In genomic region chr10:51368943-51369342, GRCh38 we compare ENCODE assay signal across 15 cellular contexts.
DNase-seq lines count a peak whose midpoint lies in the region; ATAC-seq and TF ChIP-seq lines count a peak whose summit lies in the region.
"Had no signal": no experiment of that assay in that cellular context is flagged by ENCODE, and none has a peak within 500 bp of the region (broad histone marks: within the 10 kb centered on the region; RNA-seq: fewer than 3 reads in every experiment).

No MANE protein-coding gene starts in this region.

- no peaks in the 10 kb centered on the region for H4K20me1 ChIP-seq in SK-N-SH (ENCODE audit: insufficient read depth)
- H4K20me1 ChIP-seq in Loucy (ENCODE audit: insufficient read depth, low read length, poor library complexity, severe bottlenecking): no peaks in the 10 kb centered on the region

- DNase-seq in SK-N-SH: no peak
- no peak for DNase-seq in chondrocyte (ENCODE audit: low spot score)
- no peak for DNase-seq in type B pancreatic cell (ENCODE audit: extremely low spot score, unreplicated experiment)
- DNase-seq in activated CD8-positive, alpha-beta memory T cell treated with anti-CD3 and anti-CD28 coated beads, Interleukin-2, amount 50 U/mL, for 48 hours: no peak
- no peak for DNase-seq in NCI-H69 (lab: John Stamatoyannopoulos, UW)
- DNase-seq in naive thymus-derived CD8-positive, alpha-beta T cell: no peak
- DNase-seq: activated B cell treated with CpG ODN at 0.5 μM for 24 hours; activated gamma-delta T cell; CD8-positive, alpha-beta memory T cell; dorsolateral prefrontal cortex; GDM1; naive thymus-derived CD4-positive, alpha-beta T cell; NCI-H2227 treated with DMSO at 0.1 percent for 48 hours had no signal

- H3K36me3 ChIP-seq in SK-N-SH (replicated peaks in 1 of 2; ENCODE audit: control insufficient read depth in 1 of 2, insufficient read depth in 2 of 2, low read length in 1 of 2) (no peaks in the 10 kb centered on the region), Loucy (ENCODE audit: insufficient read depth, low read length) (no peaks in the 10 kb centered on the region)

- H3F3A ChIP-seq in SK-N-SH (replicated peaks; ENCODE audit: insufficient read depth) (no peaks in the 10 kb centered on the region), Loucy (ENCODE audit: low read depth) (no peaks in the 10 kb centered on the region)

- H3K4me1 ChIP-seq in SK-N-SH (ENCODE audit: control insufficient read depth in 1 of 2, insufficient read depth in 2 of 2, low read depth in 1 of 2, low read length in 1 of 2) (no peaks in the 10 kb centered on the region; a peak in 1 of 4 replicates), Loucy (ENCODE audit: insufficient read depth, low read length, poor library complexity, severe bottlenecking) (no peaks in the 10 kb centered on the region)

- H2AFZ ChIP-seq in SK-N-SH (ENCODE audit: low read depth) (no peak overlapping the region), Loucy (ENCODE audit: low read length) (no peak overlapping the region)

- H3K27ac Mint-ChIP-seq in chondrocyte (ENCODE audit: unreplicated experiment) (no peak overlapping the region), type B pancreatic cell (no peak overlapping the region)
- no peak overlapping the region for H3K27ac Mint-ChIP-seq in naive thymus-derived CD8-positive, alpha-beta T cell
- H3K27ac Mint-ChIP-seq: activated B cell treated with CpG ODN at 0.5 μM for 24 hours; CD8-positive, alpha-beta memory T cell; naive thymus-derived CD4-positive, alpha-beta T cell had no signal

- H3K4me3 ChIP-seq in SK-N-SH (ENCODE audit: low read depth in 2 of 2, low read length in 1 of 2) (no peak overlapping the region), Loucy (ENCODE audit: low read length, poor library complexity, severe bottlenecking) (no peak overlapping the region)
- H3K4me3 ChIP-seq: dorsolateral prefrontal cortex had no signal

- POLR2A ChIA-PET in SK-N-SH (lab: Yijun Ruan, JAX): no interaction called here
- POLR2A ChIA-PET in naive thymus-derived CD8-positive, alpha-beta T cell (lab: Charles Lee): no interaction called here

- H3K79me2 ChIP-seq in SK-N-SH (ENCODE audit: insufficient read depth) (no peaks in the 10 kb centered on the region), Loucy (ENCODE audit: insufficient read depth, low read length) (no peaks in the 10 kb centered on the region)

- H3K4me1 Mint-ChIP-seq in chondrocyte (ENCODE audit: low read depth) (peaks cover 29% of the 10 kb centered on the region), type B pancreatic cell (ENCODE audit: unreplicated experiment) (no peaks in the 10 kb centered on the region)
- H3K4me1 Mint-ChIP-seq in naive thymus-derived CD8-positive, alpha-beta T cell: no peaks in the 10 kb centered on the region
- H3K4me1 Mint-ChIP-seq: activated B cell treated with CpG ODN at 0.5 μM for 24 hours; CD8-positive, alpha-beta memory T cell; naive thymus-derived CD4-positive, alpha-beta T cell had no signal

- TF ChIP-seq RAD21 in SK-N-SH (IDR thresholded peaks at IDR 0.05; ENCODE audit: low read length): no peak

- H3K9me3 Mint-ChIP-seq in chondrocyte (ENCODE audit: low read depth) (no peaks in the 10 kb centered on the region), type B pancreatic cell (no peaks in the 10 kb centered on the region)
- H3K9me3 Mint-ChIP-seq in naive thymus-derived CD8-positive, alpha-beta T cell: peaks cover 0 to 3% (median 0%) of the 10 kb centered on the region in 9 donors
- H3K9me3 Mint-ChIP-seq: activated B cell treated with CpG ODN at 0.5 μM for 24 hours; CD8-positive, alpha-beta memory T cell had no signal

- H3K27me3 Mint-ChIP-seq in chondrocyte (ENCODE audit: low read depth) (no peaks in the 10 kb centered on the region), type B pancreatic cell (no peaks in the 10 kb centered on the region)
- peaks cover 0 to 11% (median 3%) of the 10 kb centered on the region in 5 donors for H3K27me3 Mint-ChIP-seq in naive thymus-derived CD8-positive, alpha-beta T cell
- H3K27me3 Mint-ChIP-seq: activated B cell treated with CpG ODN at 0.5 μM for 24 hours had no signal

- CTCF ChIA-PET in SK-N-SH (lab: Yijun Ruan, JAX): interaction anchor here (1.0 to 1.8 kb wide), 3 partner anchors 19 to 307 kb away, joined by 3 to 4 read pairs (median 3); no protein-coding TSS in a partner anchor

- 86% methylated on average over 5 of the region's 5 CpGs for WGBS in SK-N-SH (ENCODE audit: low lambda C conversion rate)

- no peaks in the 10 kb centered on the region for H3K27me3 ChIP-seq in SK-N-SH (ENCODE audit: insufficient read depth)
- no peaks in the 10 kb centered on the region for H3K27me3 ChIP-seq in Loucy (ENCODE audit: insufficient read depth, low read length, poor library complexity, severe bottlenecking)
- H3K27me3 ChIP-seq: dorsolateral prefrontal cortex had no signal

- no peak overlapping the region for H3K4me2 ChIP-seq in SK-N-SH
- no peak overlapping the region for H3K4me2 ChIP-seq in Loucy (ENCODE audit: low read depth, low read length, poor library complexity, severe bottlenecking)

- H3K36me3 Mint-ChIP-seq in chondrocyte (ENCODE audit: low read depth) (no peaks in the 10 kb centered on the region), type B pancreatic cell (no peaks in the 10 kb centered on the region)
- H3K36me3 Mint-ChIP-seq in naive thymus-derived CD8-positive, alpha-beta T cell: no peaks in the 10 kb centered on the region
- H3K36me3 Mint-ChIP-seq: CD8-positive, alpha-beta memory T cell; naive thymus-derived CD4-positive, alpha-beta T cell had no signal

- no peak for TF ChIP-seq EP300 in SK-N-SH (IDR thresholded peaks at IDR 0.05; ENCODE audit: borderline replicate concordance in 1 of 2, low read depth in 1 of 2, low read length in 1 of 2)

- no peak overlapping the region for H3K9ac ChIP-seq in SK-N-SH
- H3K9ac ChIP-seq in Loucy (ENCODE audit: low read depth, low read length, poor library complexity, severe bottlenecking): no peak overlapping the region

- H3K4me3 Mint-ChIP-seq in chondrocyte (ENCODE audit: unreplicated experiment) (no peak overlapping the region), type B pancreatic cell (no peak overlapping the region)
- H3K4me3 Mint-ChIP-seq in naive thymus-derived CD8-positive, alpha-beta T cell: no peak overlapping the region
- H3K4me3 Mint-ChIP-seq: activated B cell treated with CpG ODN at 0.5 μM for 24 hours; CD8-positive, alpha-beta memory T cell; naive thymus-derived CD4-positive, alpha-beta T cell had no signal

- H3K9me3 ChIP-seq in SK-N-SH: no peaks in the 10 kb centered on the region
- no peaks in the 10 kb centered on the region for H3K9me3 ChIP-seq in Loucy (ENCODE audit: insufficient read depth, low read depth, low read length)

- TF ChIP-seq CTCF in SK-N-SH (IDR thresholded peaks at IDR 0.05) (peak; percentile 40), Loucy (conservative IDR thresholded peaks at IDR 0.05; ENCODE audit: low read length) (peak; percentile 41), chondrocyte (IDR thresholded peaks at IDR 0.05) (peak; percentile 52), type B pancreatic cell (conservative IDR thresholded peaks at IDR 0.05) (peak; percentile 51)

- H3K27ac ChIP-seq in SK-N-SH (ENCODE audit: low read depth in 2 of 2, low read length in 1 of 2): no peak overlapping the region
- H3K27ac ChIP-seq: dorsolateral prefrontal cortex had no signal

- no peak for ATAC-seq in SK-N-SH treated with all-trans-retinoic acid at 6 μM for 48 hours
- ATAC-seq in naive thymus-derived CD8-positive, alpha-beta T cell: no peak
- ATAC-seq: naive thymus-derived CD4-positive, alpha-beta T cell had no signal

- no peaks in the 10 kb centered on the region for H3K9me2 ChIP-seq in SK-N-SH
- no peaks in the 10 kb centered on the region for H3K9me2 ChIP-seq in Loucy (replicated peaks; ENCODE audit: low read depth, low read length)

TF ChIP-seq in SK-N-SH, 30 proteins besides CTCF, POLR2A, EP300 and RAD21 (continues in another document):
- TF ChIP-seq SMC3 (IDR thresholded peaks at IDR 0.05; ENCODE audit: low read depth, low read length) (no peak), FOXJ3 (CRISPR knock-in tag; IDR thresholded peaks at IDR 0.05) (no peak), ZBTB33 (IDR thresholded peaks at IDR 0.05; ENCODE audit: borderline replicate concordance, low read depth) (no peak), EZH2phosphoT487 (IDR thresholded peaks at IDR 0.05; ENCODE audit: borderline replicate concordance, low read depth) (no peak)

TF ChIP-seq in SK-N-SH treated with all-trans-retinoic acid at 6 μM for 48 hours, 23 proteins besides CTCF, POLR2A, EP300 and RAD21 (continues in another document):
- TF ChIP-seq, protein P1, sequence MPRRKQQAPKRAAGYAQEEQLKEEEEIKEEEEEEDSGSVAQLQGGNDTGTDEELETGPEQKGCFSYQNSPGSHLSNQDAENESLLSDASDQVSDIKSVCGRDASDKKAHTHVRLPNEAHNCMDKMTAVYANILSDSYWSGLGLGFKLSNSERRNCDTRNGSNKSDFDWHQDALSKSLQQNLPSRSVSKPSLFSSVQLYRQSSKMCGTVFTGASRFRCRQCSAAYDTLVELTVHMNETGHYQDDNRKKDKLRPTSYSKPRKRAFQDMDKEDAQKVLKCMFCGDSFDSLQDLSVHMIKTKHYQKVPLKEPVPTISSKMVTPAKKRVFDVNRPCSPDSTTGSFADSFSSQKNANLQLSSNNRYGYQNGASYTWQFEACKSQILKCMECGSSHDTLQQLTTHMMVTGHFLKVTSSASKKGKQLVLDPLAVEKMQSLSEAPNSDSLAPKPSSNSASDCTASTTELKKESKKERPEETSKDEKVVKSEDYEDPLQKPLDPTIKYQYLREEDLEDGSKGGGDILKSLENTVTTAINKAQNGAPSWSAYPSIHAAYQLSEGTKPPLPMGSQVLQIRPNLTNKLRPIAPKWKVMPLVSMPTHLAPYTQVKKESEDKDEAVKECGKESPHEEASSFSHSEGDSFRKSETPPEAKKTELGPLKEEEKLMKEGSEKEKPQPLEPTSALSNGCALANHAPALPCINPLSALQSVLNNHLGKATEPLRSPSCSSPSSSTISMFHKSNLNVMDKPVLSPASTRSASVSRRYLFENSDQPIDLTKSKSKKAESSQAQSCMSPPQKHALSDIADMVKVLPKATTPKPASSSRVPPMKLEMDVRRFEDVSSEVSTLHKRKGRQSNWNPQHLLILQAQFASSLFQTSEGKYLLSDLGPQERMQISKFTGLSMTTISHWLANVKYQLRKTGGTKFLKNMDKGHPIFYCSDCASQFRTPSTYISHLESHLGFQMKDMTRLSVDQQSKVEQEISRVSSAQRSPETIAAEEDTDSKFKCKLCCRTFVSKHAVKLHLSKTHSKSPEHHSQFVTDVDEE (CRISPR knock-in tag; IDR thresholded peaks at IDR 0.05): no peak
- TF ChIP-seq ZC3H10 (CRISPR knock-in tag; IDR thresholded peaks at IDR 0.05): no peak
- no peak for TF ChIP-seq SNAI2 (CRISPR knock-in tag; IDR thresholded peaks at IDR 0.05)
- TF ChIP-seq TOX (CRISPR knock-in tag; IDR thresholded peaks at IDR 0.05; ENCODE audit: borderline replicate concordance): no peak
- TF ChIP-seq ARNTL (CRISPR knock-in tag; IDR thresholded peaks at IDR 0.05; ENCODE audit: borderline replicate concordance, low read depth): no peak
